In the genomic region with DNA sequence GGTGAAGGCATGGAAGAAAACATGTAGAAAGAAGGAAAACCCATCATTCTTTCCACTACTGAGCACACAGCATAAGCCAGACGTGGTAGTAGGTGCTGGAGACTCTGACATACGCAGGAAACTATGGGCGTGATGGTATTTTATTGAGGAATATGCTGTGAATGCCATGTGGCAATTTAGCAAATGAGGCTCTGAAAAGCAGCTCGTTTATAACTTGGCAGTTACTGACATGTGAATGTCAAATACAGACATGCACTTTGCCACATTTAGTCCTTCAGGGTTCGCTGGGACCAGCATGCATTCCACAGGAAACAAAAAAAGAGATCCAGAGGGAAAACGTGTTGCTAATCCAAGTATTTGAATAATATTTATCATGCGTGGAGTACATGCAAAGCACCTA, we compare ENCODE assay signal across 34 cellular contexts.
"Had no signal": no experiment of that assay in that cellular context is flagged by ENCODE, and none has a peak within 500 bp of the region (broad histone marks: within the 10 kb centered on the region; RNA-seq: fewer than 3 reads in every experiment).

No MANE protein-coding gene starts in this region.

- H3K27me3 ChIP-seq: cardiac muscle cell, colonic mucosa had no signal

- DNase-seq: activated B cell treated with CpG ODN at 0.5 μM for 24 hours; activated CD4-positive, alpha-beta T cell treated with anti-CD3 and anti-CD28 coated beads for 48 hours; activated CD4-positive, alpha-beta T cell treated with anti-CD3 and anti-CD28 coated beads, Interleukin-2, amount 50 U/mL, for 1 hour; activated CD4-positive, alpha-beta T cell treated with anti-CD3 and anti-CD28 coated beads, Interleukin-2, amount 50 U/mL, for 48 hours; activated CD8-positive, alpha-beta memory T cell treated with anti-CD3 and anti-CD28 coated beads for 24 hours; activated CD8-positive, alpha-beta T cell treated with anti-CD3 and anti-CD28 coated beads for 36 hours; activated effector memory CD4-positive, alpha-beta T cell treated with anti-CD3 and anti-CD28 coated beads, Interleukin-2, amount 50 U/mL, for 16 hours; activated naive CD4-positive, alpha-beta T cell treated with anti-CD3 and anti-CD28 coated beads for 36 hours; activated naive CD8-positive, alpha-beta T cell treated with anti-CD3 and anti-CD28 coated beads for 36 hours; activated naive CD8-positive, alpha-beta T cell treated with anti-CD3 and anti-CD28 coated beads, Interleukin-2, amount 50 U/mL, for 24 hours; activated T-cell treated with anti-CD3 and anti-CD28 coated beads, Interleukin-2, amount 50 U/mL, for 4 hours; adrenal gland; amygdala; aorta; central memory CD4-positive, alpha-beta T cell; cerebellar nuclear complex; colonic mucosa; effector CD8-positive, alpha-beta T cell; esophagus squamous epithelium; foreskin melanocyte; heart right ventricle; T-helper 17 cell; T1000; WERI-Rb-1 had no signal

- H3K4me1 Mint-ChIP-seq: activated B cell treated with CpG ODN at 0.5 μM for 24 hours; activated naive CD4-positive, alpha-beta T cell treated with anti-CD3 and anti-CD28 coated beads, Interleukin-2, amount 50 U/mL, for 24 hours; T-helper 17 cell had no signal

- ATAC-seq: activated CD4-positive, CD25-positive, alpha-beta regulatory T cell treated with anti-CD3 and anti-CD28 coated beads, Interleukin-2, amount 50 U/mL, for 24 hours; activated CD8-positive, alpha-beta T cell treated with anti-CD3 and anti-CD28 coated beads for 36 hours; activated naive CD8-positive, alpha-beta T cell treated with anti-CD3 and anti-CD28 coated beads, Interleukin-2, amount 50 U/mL, for 24 hours; activated T-cell treated with anti-CD3 and anti-CD28 coated beads, Interleukin-2, amount 50 U/mL, for 4 hours; gastroesophageal sphincter; heart right ventricle; T-helper 17 cell had no signal

- H3K4me3 Mint-ChIP-seq: activated B cell treated with CpG ODN at 0.5 μM for 24 hours; activated CD8-positive, alpha-beta T cell treated with anti-CD3 and anti-CD28 coated beads for 36 hours; activated naive CD4-positive, alpha-beta T cell treated with anti-CD3 and anti-CD28 coated beads for 36 hours; activated naive CD4-positive, alpha-beta T cell treated with anti-CD3 and anti-CD28 coated beads, Interleukin-2, amount 50 U/mL, for 24 hours; activated naive CD8-positive, alpha-beta T cell treated with anti-CD3 and anti-CD28 coated beads for 36 hours; activated naive CD8-positive, alpha-beta T cell treated with anti-CD3 and anti-CD28 coated beads, Interleukin-2, amount 50 U/mL, for 24 hours; activated T-cell treated with anti-CD3 and anti-CD28 coated beads, Interleukin-2, amount 50 U/mL, for 4 hours; activated T-helper 1 cell treated with anti-CD3 and anti-CD28 coated beads, Interleukin-12 subunit alpha, Interleukin-12 subunit beta, Interleukin-2, Interleukin-4 antibody, amounts not matched to agents 30 ng/mL and 10 ng/mL and 1 ng/mL, durations not matched to agents 14 hours and 24 hours and 36 hours; brain; T-helper 17 cell; T-helper 2 cell treated with Interferon-gamma antibody and Interleukin-4, amounts not matched to agents 5 μg/mL and 100 μg/mL, for 36 hours had no signal

- H3K36me3 ChIP-seq: adrenal gland, breast epithelium, cardiac muscle cell, colonic mucosa, esophagus squamous epithelium, gastroesophageal sphincter, heart right ventricle, WERI-Rb-1 had no signal

- H3K4me3 ChIP-seq: adrenal gland, breast epithelium, cardiac muscle cell, colonic mucosa, esophagus squamous epithelium, gastroesophageal sphincter, heart right ventricle had no signal

- H3K27ac Mint-ChIP-seq: activated B cell treated with CpG ODN at 0.5 μM for 24 hours; activated CD8-positive, alpha-beta T cell treated with anti-CD3 and anti-CD28 coated beads for 36 hours; activated naive CD4-positive, alpha-beta T cell treated with anti-CD3 and anti-CD28 coated beads for 36 hours; activated naive CD4-positive, alpha-beta T cell treated with anti-CD3 and anti-CD28 coated beads, Interleukin-2, amount 50 U/mL, for 24 hours; activated naive CD8-positive, alpha-beta T cell treated with anti-CD3 and anti-CD28 coated beads for 36 hours; activated naive CD8-positive, alpha-beta T cell treated with anti-CD3 and anti-CD28 coated beads, Interleukin-2, amount 50 U/mL, for 24 hours; activated T-helper 1 cell treated with anti-CD3 and anti-CD28 coated beads, Interleukin-12 subunit alpha, Interleukin-12 subunit beta, Interleukin-2, Interleukin-4 antibody, amounts not matched to agents 30 ng/mL and 10 ng/mL and 1 ng/mL, durations not matched to agents 14 hours and 24 hours and 36 hours; activated T-helper 2 cell treated with anti-CD3 and anti-CD28 coated beads, Interferon-gamma antibody, Interleukin-2, Interleukin-4, amounts not matched to agents 10 μg/mL and 5 μg/mL and 100 μg/mL, durations not matched to agents 14 hours and 24 hours and 36 hours; brain; T-helper 17 cell; T-helper 2 cell treated with Interferon-gamma antibody and Interleukin-4, amounts not matched to agents 5 μg/mL and 100 μg/mL, for 36 hours had no signal

- H3K36me3 Mint-ChIP-seq: activated naive CD8-positive, alpha-beta T cell treated with anti-CD3 and anti-CD28 coated beads for 36 hours; brain had no signal

- H3K27ac ChIP-seq: adrenal gland, breast epithelium, cardiac muscle cell, colonic mucosa, epithelial cell of prostate, esophagus squamous epithelium, gastroesophageal sphincter, heart right ventricle, WERI-Rb-1 had no signal

- H3K9me3 ChIP-seq: adrenal gland, colonic mucosa had no signal
